Comparison of ENCODE assay signal across 8 cellular contexts in genomic region chr9:37324691-37325490, GRCh38.
DNase-seq lines count a peak whose midpoint lies in the region; ATAC-seq, FAIRE-seq and TF ChIP-seq lines count a peak whose summit lies in the region.

No MANE protein-coding gene starts in this region.

- no peak for TF ChIP-seq POLR2A in K562 (conservative IDR thresholded peaks at IDR 0.05)

- H4K20me1 ChIP-seq in Loucy (ENCODE audit: insufficient read depth, low read length, poor library complexity, severe bottlenecking) (peaks cover 4% of the 10 kb centered on the region), K562 (replicated peaks; ENCODE audit: control insufficient read depth, insufficient read depth, low read length) (no peaks in the 10 kb centered on the region)

- TF ChIP-seq CTCF in Loucy (conservative IDR thresholded peaks at IDR 0.05; ENCODE audit: low read length) = no peak
- TF ChIP-seq CTCF in K562 (IDR thresholded peaks at IDR 0.05 in 2 of 3, conservative IDR thresholded peaks at IDR 0.05 in 1 of 3; ENCODE audit: insufficient read depth in 2 of 3, low read depth in 1 of 3, low read length in 3 of 3) = no peak
- TF ChIP-seq CTCF in tibial artery (IDR thresholded peaks at IDR 0.05) = no peak

- H2AFZ ChIP-seq in Loucy (ENCODE audit: low read length) = no peak overlapping the region
- no peak overlapping the region for H2AFZ ChIP-seq in K562 (ENCODE audit: low read depth, low read length)

- POLR2A ChIA-PET in K562 (lab: Yijun Ruan, JAX) = interaction anchor here (0.8 to 2.4 kb wide), 5 partner anchors 13 to 24 kb away, joined by 3 to 9 read pairs (median 5); no protein-coding TSS in a partner anchor

- H3K9me1 ChIP-seq in K562 (ENCODE audit: control insufficient read depth, insufficient read depth, low read length) = no peaks in the 10 kb centered on the region

- TF ChIP-seq EP300 in K562 (IDR thresholded peaks at IDR 0.05; ENCODE audit: low read length) = no peak

- intact Hi-C loops in K562 (cut with micrococcal nuclease) (loop anchor here (10.0 kb wide), 1 partner anchor 200 kb away; the partner anchor contains the start of gene ZCCHC7), tibial artery (cut with DNase I; ENCODE audit: low total_unique reads) (no loop called here)

- H3K9ac ChIP-seq in Loucy (ENCODE audit: low read depth, low read length, poor library complexity, severe bottlenecking) (peak overlapping the region; percentile 32), K562 (ENCODE audit: insufficient read depth in 1 of 2, low read depth in 2 of 2, low read length in 2 of 2) (no peak overlapping the region)

- 82% methylated on average over 5 of the region's 5 CpGs for WGBS in K562 (ENCODE audit: insufficient coverage, low coverage, missing lambda C conversion rate)

- CTCF ChIA-PET in K562 (lab: Yijun Ruan, JAX; ENCODE audit: low intra/inter-chr PET ratio) = no interaction called here

- peak overlapping the region; percentile 25; the same call in 1 of the 3 replicates for H3K27ac ChIP-seq in K562 (ENCODE audit: extremely low read depth, low read depth, low read length)
- H3K27ac ChIP-seq in tibial artery = no peak overlapping the region

- H3F3A ChIP-seq in Loucy (ENCODE audit: low read depth) = no peaks in the 10 kb centered on the region

- no peaks in the 10 kb centered on the region; the same call in 1 of the 2 replicates for H3K9me3 ChIP-seq in Loucy (ENCODE audit: insufficient read depth, low read depth, low read length)
- no peaks in the 10 kb centered on the region for H3K9me3 ChIP-seq in K562 (replicated peaks; ENCODE audit: control insufficient read depth, insufficient read depth, low read depth, low read length)
- H3K9me3 ChIP-seq in tibial artery = peaks cover 0 to 5% (median 0%) of the 10 kb centered on the region in 3 donors

- in situ Hi-C loops in K562 (cut with MboI) = no loop called here

- H3K36me3 ChIP-seq in Loucy (ENCODE audit: insufficient read depth, low read length) (peaks cover 5% of the 10 kb centered on the region; the same call in 1 of the 2 replicates), K562 (ENCODE audit: control insufficient read depth, insufficient read depth, low read length) (peaks cover 28% of the 10 kb centered on the region), tibial artery (peaks cover 5 to 10% (median 6%) of the 10 kb centered on the region in 3 donors)

- no peak for FAIRE-seq in K562 (lab: Jason Lieb, UNC)

- DNase-seq in COLO668 (lab: John Stamatoyannopoulos, UW; ENCODE audit: unreplicated experiment) = peak; percentile 46
- DNase-seq in K562 (ENCODE audit: extremely low read depth in 1 of 4, low spot score in 3 of 4) = no peak
- DNase-seq in stimulated activated naive CD4-positive, alpha-beta T cell (lab: John Stamatoyannopoulos, UW) = no peak
- no peak for DNase-seq in tibial artery
- no peak for DNase-seq in HUDEP-2 (lab: John Stamatoyannopoulos, UW; ENCODE audit: unreplicated experiment in 76 of 76)
- DNase-seq in NCI-H526 treated with DMSO at 0.1 percent for 48 hours (lab: John Stamatoyannopoulos, UW) = no peak

- H3K27me3 ChIP-seq in Loucy (ENCODE audit: insufficient read depth, low read length, poor library complexity, severe bottlenecking) (no peaks in the 10 kb centered on the region), K562 (ENCODE audit: control insufficient read depth in 2 of 2, insufficient read depth in 2 of 2, low read length in 2 of 2) (no peaks in the 10 kb centered on the region), tibial artery (no peaks in the 10 kb centered on the region)

- H3K4me3 ChIP-seq in Loucy (ENCODE audit: low read length, poor library complexity, severe bottlenecking) (no peak overlapping the region), K562 (no peak overlapping the region), tibial artery (no peak overlapping the region)

- peak overlapping the region; percentile 27 for H3K4me2 ChIP-seq in Loucy (ENCODE audit: low read depth, low read length, poor library complexity, severe bottlenecking)
- H3K4me2 ChIP-seq in K562 (ENCODE audit: insufficient read depth, low read length) = no peak overlapping the region

- H3K9me2 ChIP-seq in Loucy (replicated peaks; ENCODE audit: low read depth, low read length) = no peaks in the 10 kb centered on the region

- ATAC-seq in GM19467 (IDR thresholded peaks at IDR 0.05; ENCODE audit: unreplicated experiment) = peak; percentile 24
- ATAC-seq in K562 = peak; percentile 46; the same call in 1 of the 3 replicates

- H3K79me2 ChIP-seq in Loucy (ENCODE audit: insufficient read depth, low read length) (0 out of 2 replicates have a peak, but pooled peaks cover 5% of the 10 kb centered on the region), K562 (ENCODE audit: control insufficient read depth, insufficient read depth, low read length) (peaks cover 3% of the 10 kb centered on the region; the same call in 2 of the 3 replicates)

- H3K4me1 ChIP-seq in Loucy (ENCODE audit: insufficient read depth, low read length, poor library complexity, severe bottlenecking) (peaks cover 14% of the 10 kb centered on the region), K562 (replicated peaks in 1 of 2; ENCODE audit: control insufficient read depth in 2 of 2, insufficient read depth in 2 of 2, low read length in 2 of 2) (0 out of 5 replicates have a peak, but pooled peaks cover 0 to 2% of the 10 kb centered on the region in 2 experiments), tibial artery (no peaks in the 10 kb centered on the region)

- no peak for TF ChIP-seq RAD21 in K562 (CRISPR knock-in tag; conservative IDR thresholded peaks at IDR 0.05 in 1 of 2, IDR thresholded peaks at IDR 0.05 in 1 of 2)

- no TSS peak for BruUV-seq in K562 (replicated peaks; lab: Mats Ljungman, UMichigan)

TF ChIP-seq in K562, 482 proteins besides CTCF, POLR2A, EP300 and RAD21 (continues in another document):
- no peak for TF ChIP-seq TEAD2 (tag; IDR thresholded peaks at IDR 0.05)
- TF ChIP-seq HMBOX1 (IDR thresholded peaks at IDR 0.05) = no peak
- TF ChIP-seq PREB (CRISPR knock-in tag; IDR thresholded peaks at IDR 0.05) = no peak
- no peak for TF ChIP-seq STAT5A (IDR thresholded peaks at IDR 0.05; ENCODE audit: borderline replicate concordance, low read length)
- no peak for TF ChIP-seq CHAMP1 (IDR thresholded peaks at IDR 0.05)
- TF ChIP-seq MYBL2 (IDR thresholded peaks at IDR 0.05; ENCODE audit: low read depth) = no peak
- no peak for TF ChIP-seq MYBL2 (CRISPR knock-in tag; IDR thresholded peaks at IDR 0.05; ENCODE audit: borderline replicate concordance)
- no peak for TF ChIP-seq ZNF354B (CRISPR knock-in tag; IDR thresholded peaks at IDR 0.05)
- no peak for TF ChIP-seq FOXO4 (CRISPR knock-in tag; IDR thresholded peaks at IDR 0.05)
- TF ChIP-seq HDAC2 (IDR thresholded peaks at IDR 0.05) = no peak
